ENCODE assay signal across 10 cellular contexts in the genomic region with DNA sequence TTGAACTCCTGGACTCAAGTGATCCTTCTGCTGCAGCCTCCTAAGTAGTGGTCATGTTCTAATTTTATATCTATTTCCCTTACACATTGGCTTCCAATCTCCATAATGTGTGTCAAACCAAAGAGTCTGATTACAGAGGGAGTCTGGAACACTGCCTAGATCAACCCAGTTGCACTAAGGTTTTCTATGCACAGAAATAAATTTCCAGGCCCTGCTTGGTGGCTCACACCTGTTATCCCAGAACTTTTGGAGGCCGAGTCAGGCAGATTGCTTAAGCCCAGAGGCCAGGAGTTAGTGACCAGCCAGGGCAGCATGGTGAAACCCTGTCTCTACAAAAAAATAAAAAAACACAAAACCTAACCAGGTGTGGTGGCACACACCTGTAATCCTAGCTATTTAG. TPM values are rescaled to one million over a fixed set of nuclear protein-coding genes. Genes with fewer than 3 reads are reported as not detected.
DNase-seq lines count a peak whose midpoint lies in the region; ATAC-seq and TF ChIP-seq lines count a peak whose summit lies in the region.
"Not testable (repeated sequence)": the region's sequence is repeated elsewhere in the genome, so short reads cannot be mapped to it uniquely, and the experiment has no call there.
"Had no signal": no experiment of that assay in that cellular context is flagged by ENCODE, and none has a peak within 500 bp of the region (broad histone marks: within the 10 kb centered on the region; RNA-seq: fewer than 3 reads in every experiment).

No MANE protein-coding gene starts in this region.

- peaks cover 0 to 13% (median 0%) of the 10 kb centered on the region in 4 donors for H3K4me1 ChIP-seq in right lobe of liver
- not testable (repeated sequence) for H3K4me1 ChIP-seq in psoas muscle

- H3K27me3 ChIP-seq in right lobe of liver; psoas muscle (ENCODE audit: insufficient read depth in 3 of 3, low read length in 2 of 3): not testable (repeated sequence)

- not testable (repeated sequence) for H3K4me3 Mint-ChIP-seq in activated CD8-positive, alpha-beta T cell treated with anti-CD3 and anti-CD28 coated beads, Interleukin-2, amount 10 ng/mL, durations not matched to agents 7 days and 5 days; natural killer cell treated with Interleukin-12 subunit alpha and Interleukin-12 subunit beta and Interleukin-15 and Interleukin-18, amount 100 ng/mL, for 72 hours; type B pancreatic cell

- H3K9me3 Mint-ChIP-seq in activated CD8-positive, alpha-beta T cell treated with anti-CD3 and anti-CD28 coated beads, Interleukin-2, amount 10 ng/mL, durations not matched to agents 7 days and 5 days (ENCODE audit: insufficient read depth); natural killer cell treated with Interleukin-12 subunit alpha and Interleukin-12 subunit beta and Interleukin-15 and Interleukin-18, amount 100 ng/mL, for 72 hours; type B pancreatic cell: not testable (repeated sequence)

- TF ChIP-seq POLR2A in right lobe of liver (IDR thresholded peaks at IDR 0.05): not testable (repeated sequence)

- H3K27me3 Mint-ChIP-seq in activated CD8-positive, alpha-beta T cell treated with anti-CD3 and anti-CD28 coated beads, Interleukin-2, amount 10 ng/mL, durations not matched to agents 7 days and 5 days (ENCODE audit: low read depth); natural killer cell treated with Interleukin-12 subunit alpha and Interleukin-12 subunit beta and Interleukin-15 and Interleukin-18, amount 100 ng/mL, for 72 hours; type B pancreatic cell: not testable (repeated sequence)

- not testable (repeated sequence) for H3K4me3 ChIP-seq in LNCaP clone FGC (ENCODE audit: low read depth, low read length); right lobe of liver; psoas muscle

- CTCF ChIA-PET in activated CD8-positive, alpha-beta T cell treated with anti-CD3 and anti-CD28 coated beads, Interleukin-2, amount 10 ng/mL, durations not matched to agents 7 days and 5 days (lab: Charles Lee): not testable (repeated sequence)

- H3K9me3 ChIP-seq in right lobe of liver, psoas muscle: not testable (repeated sequence)

- H3K27ac ChIP-seq in right lobe of liver: peak overlapping the region in 1 of 3 donors; percentile 66
- H3K27ac ChIP-seq in psoas muscle: not testable (repeated sequence)

- not testable (repeated sequence) for ATAC-seq in activated CD8-positive, alpha-beta T cell treated with anti-CD3 and anti-CD28 coated beads, Interleukin-2, amount 10 ng/mL, durations not matched to agents 7 days and 5 days; Right ventricle myocardium superior (ENCODE audit: poor library complexity); natural killer cell treated with Interleukin-12 subunit alpha and Interleukin-12 subunit beta and Interleukin-15 and Interleukin-18, amount 100 ng/mL, for 72 hours
- ATAC-seq in right lobe of liver (peak; percentile 78 to 87 (median 84)), psoas muscle (peak; percentile 40 to 64 (median 50))

- intact Hi-C loops in Right ventricle myocardium superior (cut with DNase I); right lobe of liver (cut with DNase I); psoas muscle (cut with DNase I): not testable (repeated sequence)

- DNase-seq in LNCaP clone FGC (ENCODE audit: low read depth) (peak; percentile 4), Right ventricle myocardium superior (peak; percentile 9), right lobe of liver (peak; percentile 32 to 76 (median 75)), psoas muscle (peak in 1 of 2 donors; percentile 16), type B pancreatic cell (ENCODE audit: extremely low spot score, unreplicated experiment) (peak; percentile 37)
- peak; percentile 6 for DNase-seq in activated CD8-positive, alpha-beta T cell treated with anti-CD3 and anti-CD28 coated beads, Interleukin-2, amount 10 ng/mL, durations not matched to agents 7 days and 5 days
- peak; percentile 54 for DNase-seq in natural killer cell treated with Interleukin-12 subunit alpha and Interleukin-12 subunit beta and Interleukin-15 and Interleukin-18, amount 100 ng/mL, for 72 hours (ENCODE audit: low spot score)

- H3K27ac Mint-ChIP-seq in activated CD8-positive, alpha-beta T cell treated with anti-CD3 and anti-CD28 coated beads, Interleukin-2, amount 10 ng/mL, durations not matched to agents 7 days and 5 days; natural killer cell treated with Interleukin-12 subunit alpha and Interleukin-12 subunit beta and Interleukin-15 and Interleukin-18, amount 100 ng/mL, for 72 hours; type B pancreatic cell: not testable (repeated sequence)

- POLR2A ChIA-PET in activated CD8-positive, alpha-beta T cell treated with anti-CD3 and anti-CD28 coated beads, Interleukin-2, amount 10 ng/mL, durations not matched to agents 7 days and 5 days (lab: Charles Lee): not testable (repeated sequence)

- WGBS in right lobe of liver (ENCODE audit: insufficient coverage, low coverage, low lambda C conversion rate, missing lambda C conversion rate): 32% methylated on average over 1 of the region's 1 CpG
- 25 to 51% (median 30%) methylated on average over 1 of the region's 1 CpG for WGBS in psoas muscle, 3 donors

- not testable (repeated sequence) for H3K36me3 Mint-ChIP-seq in activated CD8-positive, alpha-beta T cell treated with anti-CD3 and anti-CD28 coated beads, Interleukin-2, amount 10 ng/mL, durations not matched to agents 7 days and 5 days (ENCODE audit: low read depth); natural killer cell treated with Interleukin-12 subunit alpha and Interleukin-12 subunit beta and Interleukin-15 and Interleukin-18, amount 100 ng/mL, for 72 hours; type B pancreatic cell

- not testable (repeated sequence) for TF ChIP-seq CTCF in LNCaP clone FGC (IDR thresholded peaks at IDR 0.05; ENCODE audit: control insufficient read depth, extremely low read depth, insufficient read depth); right lobe of liver (IDR thresholded peaks at IDR 0.05); psoas muscle (IDR thresholded peaks at IDR 0.05); type B pancreatic cell (conservative IDR thresholded peaks at IDR 0.05)

- H3K36me3 ChIP-seq in right lobe of liver; psoas muscle (ENCODE audit: insufficient read depth in 1 of 2, low read depth in 1 of 2): not testable (repeated sequence)

- not testable (repeated sequence) for H3K4me1 Mint-ChIP-seq in activated CD8-positive, alpha-beta T cell treated with anti-CD3 and anti-CD28 coated beads, Interleukin-2, amount 10 ng/mL, durations not matched to agents 7 days and 5 days (ENCODE audit: low read depth); natural killer cell treated with Interleukin-12 subunit alpha and Interleukin-12 subunit beta and Interleukin-15 and Interleukin-18, amount 100 ng/mL, for 72 hours (ENCODE audit: low read depth in 2 of 2); type B pancreatic cell (ENCODE audit: unreplicated experiment)

RNA-seq across cellular contexts. Expression of gene PRAMEF18, which starts 8.1 kb away (rescaled TPM):
- not detected for total RNA-seq in activated CD8-positive, alpha-beta T cell treated with anti-CD3 and anti-CD28 coated beads, Interleukin-2, amount 10 ng/mL, durations not matched to agents 7 days and 5 days
- not detected for total RNA-seq in Right ventricle myocardium superior
- not detected for total RNA-seq in right lobe of liver
- total RNA-seq in natural killer cell treated with Interleukin-12 subunit alpha and Interleukin-12 subunit beta and Interleukin-15 and Interleukin-18, amount 100 ng/mL, for 72 hours: not detected
- total RNA-seq in psoas muscle: not detected
- not detected for polyA plus RNA-seq in psoas muscle
- not detected in 2 replicates for total RNA-seq in type B pancreatic cell (ENCODE audit: low replicate concordance)
- total RNA-seq: Caco-2; CD8-positive, alpha-beta memory T cell; H9 had no signal
- polyA plus RNA-seq: CD8-positive, alpha-beta memory T cell had no signal

RNA-seq across cellular contexts. Expression of gene PRAMEF5, which starts 19.9 kb away (rescaled TPM):
- not detected for total RNA-seq in activated CD8-positive, alpha-beta T cell treated with anti-CD3 and anti-CD28 coated beads, Interleukin-2, amount 10 ng/mL, durations not matched to agents 7 days and 5 days
- total RNA-seq in Right ventricle myocardium superior (not detected), right lobe of liver (not detected), psoas muscle (not detected), type B pancreatic cell (ENCODE audit: low replicate concordance) (not detected in 2 replicates)
- total RNA-seq in natural killer cell treated with Interleukin-12 subunit alpha and Interleukin-12 subunit beta and Interleukin-15 and Interleukin-18, amount 100 ng/mL, for 72 hours: not detected
- polyA plus RNA-seq in psoas muscle: not detected
- total RNA-seq: Caco-2; CD8-positive, alpha-beta memory T cell; H9 had no signal
- polyA plus RNA-seq: CD8-positive, alpha-beta memory T cell had no signal

RNA-seq across cellular contexts. Expression of gene PRAMEF13, which starts 32.8 kb away (rescaled TPM):
- not detected for total RNA-seq in activated CD8-positive, alpha-beta T cell treated with anti-CD3 and anti-CD28 coated beads, Interleukin-2, amount 10 ng/mL, durations not matched to agents 7 days and 5 days
- total RNA-seq in Right ventricle myocardium superior (not detected), right lobe of liver (not detected), psoas muscle (not detected), type B pancreatic cell (ENCODE audit: low replicate concordance) (not detected in 2 replicates)
- not detected for total RNA-seq in natural killer cell treated with Interleukin-12 subunit alpha and Interleukin-12 subunit beta and Interleukin-15 and Interleukin-18, amount 100 ng/mL, for 72 hours
- not detected for polyA plus RNA-seq in psoas muscle
- total RNA-seq: Caco-2; CD8-positive, alpha-beta memory T cell; H9 had no signal
- polyA plus RNA-seq: CD8-positive, alpha-beta memory T cell had no signal

RNA-seq across cellular contexts. Expression of gene PRAMEF8, which starts 50.9 kb away (rescaled TPM):
- not detected for total RNA-seq in activated CD8-positive, alpha-beta T cell treated with anti-CD3 and anti-CD28 coated beads, Interleukin-2, amount 10 ng/mL, durations not matched to agents 7 days and 5 days
- total RNA-seq in Right ventricle myocardium superior (not detected), right lobe of liver (under 1 TPM in 1 of 6 experiments, not detected in 5; 0.49 TPM), psoas muscle (not detected), type B pancreatic cell (ENCODE audit: low replicate concordance) (not detected in 2 replicates)
- not detected for total RNA-seq in natural killer cell treated with Interleukin-12 subunit alpha and Interleukin-12 subunit beta and Interleukin-15 and Interleukin-18, amount 100 ng/mL, for 72 hours
- polyA plus RNA-seq in psoas muscle: not detected
- total RNA-seq: Caco-2; CD8-positive, alpha-beta memory T cell; H9 had no signal
- polyA plus RNA-seq: CD8-positive, alpha-beta memory T cell had no signal
